Comparison of ENCODE assay signal across 8 cellular contexts in genomic region chr5:75512383-75513074, GRCh38. TPM values are rescaled to one million over a fixed set of nuclear protein-coding genes. Genes with fewer than 3 reads are reported as not detected.
A peak's percentile ranks its signal among the peaks of the same experiment; 100 is the strongest.
DNase-seq lines count a peak whose midpoint lies in the region; ATAC-seq, FAIRE-seq and TF ChIP-seq lines count a peak whose summit lies in the region.

No MANE protein-coding gene starts in this region.

- H3K9me2 ChIP-seq in OCI-LY1 (ENCODE audit: low read depth, low read length): no peaks in the 10 kb centered on the region

- H3K4me2 ChIP-seq in OCI-LY1 (ENCODE audit: low read length): peak overlapping the region; percentile 81

- no peak for TF ChIP-seq CTCF in OCI-LY1 (IDR thresholded peaks at IDR 0.05; ENCODE audit: low read length)
- no peak for TF ChIP-seq CTCF in pancreas (IDR thresholded peaks at IDR 0.05)

- peak overlapping the region; percentile 88 for H3K4me3 ChIP-seq in OCI-LY1 (ENCODE audit: low read depth, low read length, poor library complexity, severe bottlenecking)
- H3K4me3 ChIP-seq in endocrine pancreas (ENCODE audit: control insufficient read depth, insufficient read depth, low read length): peak overlapping the region; percentile 99
- peak overlapping the region; percentile 34 to 84 (median 68) for H3K4me3 ChIP-seq in pancreas

- 0 out of 2 replicates have a peak, but pooled peaks cover 5% of the 10 kb centered on the region for H3K36me3 ChIP-seq in OCI-LY1 (ENCODE audit: insufficient read depth, low read length)
- H3K36me3 ChIP-seq in endocrine pancreas (ENCODE audit: control insufficient read depth, insufficient read depth, low read length): no peaks in the 10 kb centered on the region
- no peaks in the 10 kb centered on the region for H3K36me3 ChIP-seq in pancreas

- no peaks in the 10 kb centered on the region for H4K20me1 ChIP-seq in OCI-LY1 (ENCODE audit: insufficient read depth, low read length)

- intact Hi-C loops in pancreas (cut with DNase I): no loop called here

- no peak for FAIRE-seq in pancreas (lab: Jason Lieb, UNC)

- WGBS in pancreas, 2 donors: 65 to 68% methylated on average over 16 of the region's 16 CpGs

- no peaks in the 10 kb centered on the region for H3F3A ChIP-seq in OCI-LY1 (ENCODE audit: insufficient read depth, low read length)

- peak overlapping the region; percentile 31; the same call in 1 of the 2 replicates for H2AFZ ChIP-seq in OCI-LY1 (ENCODE audit: low read length)

- H3K9me3 ChIP-seq in OCI-LY1 (ENCODE audit: low read length): no peaks in the 10 kb centered on the region
- H3K9me3 ChIP-seq in endocrine pancreas (ENCODE audit: control insufficient read depth, low read length): no peaks in the 10 kb centered on the region
- H3K9me3 ChIP-seq in pancreas: no peaks in the 10 kb centered on the region

- peaks cover 71% of the 10 kb centered on the region for H3K79me2 ChIP-seq in OCI-LY1 (ENCODE audit: insufficient read depth, low read length)

- DNase-seq in NCI-H1092 treated with DMSO at 0.1 percent for 48 hours (lab: John Stamatoyannopoulos, UW): peak; percentile 12
- DNase-seq in NCI-H1092 (lab: John Stamatoyannopoulos, UW): no peak
- DNase-seq in pancreas: no peak
- no peak for DNase-seq in NCI-H526 treated with DMSO at 0.1 percent for 48 hours (lab: John Stamatoyannopoulos, UW)

- no peak for TF ChIP-seq POLR2A in GM18505 (IDR thresholded peaks at IDR 0.05; ENCODE audit: borderline replicate concordance, extremely low read depth, insufficient read depth, insufficient read length)

- H3K4me1 ChIP-seq in OCI-LY1 (ENCODE audit: insufficient read depth, low read length, severe bottlenecking) (peaks cover 52% of the 10 kb centered on the region), endocrine pancreas (ENCODE audit: control insufficient read depth, insufficient read depth, low read length) (peaks cover 19% of the 10 kb centered on the region), pancreas (peaks cover 13 to 29% (median 13%) of the 10 kb centered on the region in 3 donors)

- H3K27me3 ChIP-seq in OCI-LY1 (ENCODE audit: insufficient read depth, low read length): no peaks in the 10 kb centered on the region
- no peaks in the 10 kb centered on the region for H3K27me3 ChIP-seq in endocrine pancreas (ENCODE audit: control insufficient read depth, insufficient read depth, low read length)
- no peaks in the 10 kb centered on the region for H3K27me3 ChIP-seq in pancreas

- no peak for ATAC-seq in pancreas
- no peak for ATAC-seq in GM18505 (IDR thresholded peaks at IDR 0.05; ENCODE audit: unreplicated experiment)
- no peak for ATAC-seq in HG03565 (IDR thresholded peaks at IDR 0.05; ENCODE audit: unreplicated experiment)

- H3K27ac ChIP-seq in OCI-LY1 (ENCODE audit: low read depth, low read length, poor library complexity, severe bottlenecking) (peak overlapping the region; percentile 69), pancreas (peak overlapping the region in 3 of 4 donors; percentile 48 to 87 (median 70))

- H3K9ac ChIP-seq in OCI-LY1 (ENCODE audit: low read length): peak overlapping the region; percentile 84
- H3K9ac ChIP-seq in endocrine pancreas (ENCODE audit: control insufficient read depth, insufficient read depth, low read length): peak overlapping the region; percentile 84

RNA-seq across cellular contexts. Expression of gene POLK, which starts 0.8 kb away (rescaled TPM):
- total RNA-seq in pancreas: 10 to 100 TPM in 5 of 6 donors, 1 to 10 TPM in 1; 9.8 to 18.5 (median 11.7) TPM
- polyA plus RNA-seq in pancreas: 1 to 10 TPM; 3.9 to 5.7 TPM

RNA-seq across cellular contexts. Expression of gene CERT1, which starts 1.1 kb away (rescaled TPM):
- total RNA-seq in pancreas: 10 to 100 TPM; 10.2 to 22.7 (median 13.5) TPM
- polyA plus RNA-seq in pancreas: 1 to 10 TPM; 6.2 to 8.7 TPM
